ENCODE assay signal across 8 cellular contexts in genomic region chr4:48831532-48832015, GRCh38. TPM values are rescaled to one million over a fixed set of nuclear protein-coding genes. Genes with fewer than 3 reads are reported as not detected.
DNase-seq lines count a peak whose midpoint lies in the region; ATAC-seq, FAIRE-seq and TF ChIP-seq lines count a peak whose summit lies in the region.

No MANE protein-coding gene starts in this region.

- H3K27ac ChIP-seq in AG04450 (ENCODE audit: low read depth, low read length) (peak overlapping the region; percentile 92), SU-DHL-6 (ENCODE audit: low read depth, low read length) (peak overlapping the region; percentile 73), prostate gland (peak overlapping the region; percentile 91)

- no peak for ATAC-seq in GM19328 (IDR thresholded peaks at IDR 0.05; ENCODE audit: unreplicated experiment)
- no peak for ATAC-seq in activated CD4-positive, CD25-positive, alpha-beta regulatory T cell treated with anti-CD3 and anti-CD28 coated beads, Interleukin-2, amount 50 U/mL, for 24 hours

- no peak for DNase-seq in AG04450 (ENCODE audit: low read depth, low spot score)
- DNase-seq in GM18507 (ENCODE audit: extremely low spot score, insufficient read length, low read depth): no peak
- no peak for DNase-seq in fibroblast of the aortic adventitia (ENCODE audit: low read depth)
- no peak for DNase-seq in prostate gland (ENCODE audit: low spot score)
- no peak for DNase-seq in HuH-7 (ENCODE audit: low spot score)

- H4K20me1 ChIP-seq in SU-DHL-6 (ENCODE audit: low read depth, low read length): 0 out of 2 replicates have a peak, but pooled peaks cover 9% of the 10 kb centered on the region

- H3K4me3 ChIP-seq in AG04450 (ENCODE audit: low read depth, low read length) (peak overlapping the region; percentile 98), SU-DHL-6 (ENCODE audit: insufficient read depth, low read length, poor library complexity, severe bottlenecking) (peak overlapping the region; percentile 96), fibroblast of the aortic adventitia (ENCODE audit: low read depth, low read length) (peak overlapping the region; percentile 99), prostate gland (peak overlapping the region; percentile 86 to 89)

- CTCF ChIA-PET in AG04450 (lab: Charles Lee): interaction anchor here (1.9 kb wide), 1 partner anchor 253 kb away, joined by 7 read pairs; no protein-coding TSS in a partner anchor

- POLR2A ChIA-PET in AG04450 (lab: Yijun Ruan, JAX): no interaction called here

- H3K9me3 ChIP-seq in AG04450 (ENCODE audit: control insufficient read depth, insufficient read depth, low read length) (no peaks in the 10 kb centered on the region; the same call in 1 of the 2 replicates), SU-DHL-6 (ENCODE audit: insufficient read depth, low read length) (no peaks in the 10 kb centered on the region), prostate gland (no peaks in the 10 kb centered on the region)

- H3K27me3 ChIP-seq in AG04450 (ENCODE audit: control insufficient read depth, insufficient read depth, low read length) (no peaks in the 10 kb centered on the region), SU-DHL-6 (ENCODE audit: low read length) (no peaks in the 10 kb centered on the region), prostate gland (replicated peaks; ENCODE audit: insufficient read depth) (no peaks in the 10 kb centered on the region)

- H3K4me1 ChIP-seq in prostate gland (replicated peaks): peaks cover 5% of the 10 kb centered on the region

- WGBS in prostate gland: under 1% methylated on average over 10 of the region's 10 CpGs

- H3K9ac ChIP-seq in SU-DHL-6 (ENCODE audit: low read length): peak overlapping the region; percentile 90

- H3F3A ChIP-seq in SU-DHL-6 (ENCODE audit: insufficient read depth): peaks cover 6% of the 10 kb centered on the region; the same call in 1 of the 2 replicates

- peaks cover 36% of the 10 kb centered on the region for H3K79me2 ChIP-seq in SU-DHL-6 (ENCODE audit: insufficient read depth, low read length)

- intact Hi-C loops in prostate gland (cut with DNase I): loop anchor here (2.0 to 10.0 kb wide), 2 partner anchors 53 to 247 kb away; no protein-coding TSS in a partner anchor

- H3K36me3 ChIP-seq in SU-DHL-6 (ENCODE audit: low read length) (peaks cover 23% of the 10 kb centered on the region; the same call in 1 of the 2 replicates), prostate gland (no peaks in the 10 kb centered on the region)

- H2AFZ ChIP-seq in SU-DHL-6 (ENCODE audit: low read depth, low read length, severe bottlenecking): peak overlapping the region; percentile 76

- TF ChIP-seq CTCF in AG04450 (IDR thresholded peaks at IDR 0.05; ENCODE audit: low read depth, low read length) (no peak), SU-DHL-6 (IDR thresholded peaks at IDR 0.05; ENCODE audit: insufficient read depth, low read length, poor library complexity, severe bottlenecking) (no peak), fibroblast of the aortic adventitia (IDR thresholded peaks at IDR 0.05; ENCODE audit: insufficient read depth, low read length) (no peak), prostate gland (IDR thresholded peaks at IDR 0.05) (no peak)

- TF ChIP-seq POLR2A in prostate gland (IDR thresholded peaks at IDR 0.05): no peak

- H3K4me2 ChIP-seq in SU-DHL-6 (ENCODE audit: low read depth, low read length, poor library complexity, severe bottlenecking): peak overlapping the region; percentile 100

- H3K9me2 ChIP-seq in SU-DHL-6 (replicated peaks; ENCODE audit: insufficient read depth, low read length): no peaks in the 10 kb centered on the region

- FAIRE-seq in GM18507 (lab: Jason Lieb, UNC): peak; percentile 74

RNA-seq across cellular contexts. Expression of gene OCIAD1, which starts 0.7 kb away (rescaled TPM):
- polyA plus RNA-seq in AG04450 (2011; rRNA removed): 140 and 176 TPM in 2 replicates
- polyA minus RNA-seq in AG04450 (2011; rRNA and poly(A)+ RNA removed): 49.1 and 53.0 TPM in 2 replicates
- 128 and 181 TPM in 2 replicates for total RNA-seq in fibroblast of the aortic adventitia (ENCODE audit: low replicate concordance)
- total RNA-seq in prostate gland: 100 to 1,000 TPM; 114 to 176 TPM

RNA-seq across cellular contexts. Expression of gene FRYL, which starts 51.5 kb away (rescaled TPM):
- 18.6 and 28.0 TPM in 2 replicates for polyA plus RNA-seq in AG04450 (2011; rRNA removed)
- polyA minus RNA-seq in AG04450 (2011; rRNA and poly(A)+ RNA removed): 46.8 and 74.3 TPM in 2 replicates
- total RNA-seq in fibroblast of the aortic adventitia (ENCODE audit: low replicate concordance) (43.8 and 60.3 TPM in 2 replicates), prostate gland (10 to 100 TPM; 40.0 to 47.6 TPM)
